In genomic region chr7:74003609-74004008, GRCh38 we compare ENCODE assay signal across 1 cellular context.
TF ChIP-seq lines count a peak whose summit lies in the region.

No MANE protein-coding gene starts in this region.

TF ChIP-seq in WTC11, 78 proteins besides CTCF, POLR2A, EP300 and RAD21 (continued from another document):
- TF ChIP-seq ERG (CRISPR knock-in tag; IDR thresholded peaks at IDR 0.05) (no peak), SMAD4 (CRISPR knock-in tag; IDR thresholded peaks at IDR 0.05) (no peak), CREM (CRISPR knock-in tag; IDR thresholded peaks at IDR 0.05) (no peak), ZBTB21 (CRISPR knock-in tag; IDR thresholded peaks at IDR 0.05; ENCODE audit: borderline replicate concordance) (no peak)
